8 cellular contexts compared by ENCODE assay signal in genomic region chr20:54207743-54208491, GRCh38. TPM values are rescaled to one million over a fixed set of nuclear protein-coding genes. Genes with fewer than 3 reads are reported as not detected.
A peak's percentile ranks its signal among the peaks of the same experiment; 100 is the strongest.
DNase-seq lines count a peak whose midpoint lies in the region; ATAC-seq and TF ChIP-seq lines count a peak whose summit lies in the region.

A gene with protein sequence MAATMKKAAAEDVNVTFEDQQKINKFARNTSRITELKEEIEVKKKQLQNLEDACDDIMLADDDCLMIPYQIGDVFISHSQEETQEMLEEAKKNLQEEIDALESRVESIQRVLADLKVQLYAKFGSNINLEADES (plus strand): TSS chr20:54208087. CDS start chr20:54208101, 14 bp downstream.

- no peaks in the 10 kb centered on the region for H3K9me3 Mint-ChIP-seq in immature natural killer cell

- H3K4me1 ChIP-seq in breast epithelium: peaks cover 0 to 4% of the 10 kb centered on the region in 2 donors
- peaks cover 10 to 51% (median 23%) of the 10 kb centered on the region in 6 donors for H3K4me1 ChIP-seq in spleen

- TF ChIP-seq POLR2A in breast epithelium (IDR thresholded peaks at IDR 0.05) (no peak), spleen (IDR thresholded peaks at IDR 0.05) (no peak)

- H3K36me3 ChIP-seq in WERI-Rb-1 (no peaks in the 10 kb centered on the region), breast epithelium (no peaks in the 10 kb centered on the region), spleen (peaks cover 0 to 16% (median 0%) of the 10 kb centered on the region in 6 donors)

- peak within 1 kb of the TSS; percentile 96 to 99 (median 98) for H3K4me3 Mint-ChIP-seq in immature natural killer cell

- peaks cover 32% of the 10 kb centered on the region for H3K27me3 ChIP-seq in WERI-Rb-1 (ENCODE audit: insufficient read depth, low read depth, severe bottlenecking)
- no peaks in the 10 kb centered on the region for H3K27me3 ChIP-seq in breast epithelium
- H3K27me3 ChIP-seq in spleen (replicated peaks in 1 of 7): no peaks in the 10 kb centered on the region

- peak; percentile 81 for TF ChIP-seq CTCF in WERI-Rb-1 (IDR thresholded peaks at IDR 0.05; ENCODE audit: low read depth, low read length)
- peak; percentile 65 to 67 (median 67) for TF ChIP-seq CTCF in breast epithelium (IDR thresholded peaks at IDR 0.05)
- peak; percentile 57 to 90 (median 83) for TF ChIP-seq CTCF in spleen (IDR thresholded peaks at IDR 0.05 in 8 of 11, conservative IDR thresholded peaks at IDR 0.05 in 3 of 11)

- 0 to 1% (median 0%) methylated on average over 28 to 73 of the region's 73 CpGs for WGBS in spleen, 5 donors

- no peaks in the 10 kb centered on the region for H3K9me3 ChIP-seq in WERI-Rb-1 (ENCODE audit: severe bottlenecking)
- H3K9me3 ChIP-seq in breast epithelium: no peaks in the 10 kb centered on the region
- H3K9me3 ChIP-seq in spleen: no peaks in the 10 kb centered on the region

- H3K27ac ChIP-seq in WERI-Rb-1: peak within 1 kb of the TSS; percentile 97
- H3K27ac ChIP-seq in breast epithelium: peak within 1 kb of the TSS; percentile 97 to 99
- H3K27ac ChIP-seq in spleen: peak within 1 kb of the TSS; percentile 91 to 99 (median 96)

- H3K4me1 Mint-ChIP-seq in immature natural killer cell: peaks cover 25 to 39% of the 10 kb centered on the region in 2 donors

- ATAC-seq in GM18867 (IDR thresholded peaks at IDR 0.05; ENCODE audit: unreplicated experiment) (peak; percentile 97), HG03097 (IDR thresholded peaks at IDR 0.05; ENCODE audit: low FRiP score, unreplicated experiment) (peak; percentile 98)

- peak within 1 kb of the TSS; percentile 99 to 100 (median 100) for H3K27ac Mint-ChIP-seq in immature natural killer cell

- no peaks in the 10 kb centered on the region for H3K36me3 Mint-ChIP-seq in immature natural killer cell

- intact Hi-C loops in breast epithelium (cut with DNase I; ENCODE audit: low total_unique reads) (loop anchor here (10.0 kb wide), 1 partner anchor 113 kb away; no protein-coding TSS in a partner anchor), spleen (cut with DNase I; ENCODE audit: low total_unique reads) (no loop called here)

- peak; percentile 95 for DNase-seq in AG08395 (ENCODE audit: low spot score)
- peak; percentile 79 for DNase-seq in NCI-H2171 (lab: John Stamatoyannopoulos, UW)
- peak; percentile 85 for DNase-seq in WERI-Rb-1
- peak; percentile 70 to 78 for DNase-seq in breast epithelium (ENCODE audit: low spot score in 2 of 2)
- DNase-seq in immature natural killer cell: peak; percentile 83 to 85 (median 84)
- peak; percentile 94 for DNase-seq in spleen

- H3K4me3 ChIP-seq in WERI-Rb-1 (ENCODE audit: low read depth, low read length): peak within 1 kb of the TSS; percentile 88
- peak within 1 kb of the TSS; percentile 85 to 90 (median 89) for H3K4me3 ChIP-seq in breast epithelium
- peak within 1 kb of the TSS; percentile 80 to 100 (median 92) for H3K4me3 ChIP-seq in spleen

- peaks cover 0 to 4% (median 0%) of the 10 kb centered on the region in 3 donors for H3K27me3 Mint-ChIP-seq in immature natural killer cell (ENCODE audit: low read depth in 3 of 3)

RNA-seq across cellular contexts. Expression of the gene that starts here (rescaled TPM):
- 10 to 100 TPM; 41.0 to 57.7 (median 52.1) TPM for total RNA-seq in breast epithelium
- polyA plus RNA-seq in immature natural killer cell: 10 to 100 TPM; 33.2 to 93.9 (median 43.6) TPM
- 10 to 100 TPM; 14.1 to 74.4 (median 20.4) TPM for total RNA-seq in spleen
- 10 to 100 TPM; 59.3 to 73.5 (median 59.7) TPM for polyA plus RNA-seq in spleen

Comparison
In these comparisons a context has a peak if more than half of its experiments do, and no peak if none do; other contexts are left out.
1. Peak in every context shown above with its lines: DNase-seq, ATAC-seq, H3K4me3 ChIP-seq and H3K27ac ChIP-seq.